8 cellular contexts compared by ENCODE assay signal in the genomic region with DNA sequence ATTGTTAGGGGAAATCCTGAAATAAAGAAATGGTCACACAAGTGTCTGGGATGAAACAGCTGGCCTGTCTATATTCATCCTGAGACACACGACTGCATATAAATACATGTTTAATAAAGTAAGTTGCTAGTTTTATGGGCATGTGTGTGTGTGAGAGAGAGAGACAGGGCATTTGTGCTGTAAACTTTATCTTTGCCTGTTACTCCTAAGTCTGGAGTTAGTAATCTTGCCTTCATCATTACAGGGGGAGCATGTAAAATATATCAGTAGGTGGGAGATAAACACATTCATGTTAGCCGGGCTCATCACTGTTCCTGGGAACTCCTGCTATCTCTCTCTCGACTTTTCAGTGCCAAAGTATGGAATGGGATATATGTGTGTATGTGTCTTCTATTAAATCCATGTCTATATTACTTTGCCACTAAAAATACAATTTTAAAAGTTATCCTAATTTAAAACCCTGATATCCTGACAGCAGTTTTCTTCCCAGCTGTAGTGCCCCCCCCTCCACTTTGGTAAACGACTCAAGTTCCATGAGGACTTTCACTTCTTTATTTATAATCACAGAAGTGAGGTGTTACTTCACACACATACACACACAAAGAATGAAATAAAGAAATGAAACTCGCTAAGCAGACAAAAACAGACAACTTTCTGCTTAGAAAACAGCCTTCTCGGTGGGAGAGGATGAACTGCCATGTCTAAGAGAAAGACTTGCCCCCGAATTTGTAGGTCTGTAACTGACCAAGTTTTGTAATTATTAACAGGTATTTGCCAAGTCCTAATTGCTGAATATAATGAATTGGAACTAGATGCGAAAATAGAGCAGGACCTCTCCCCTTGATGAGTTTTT. TPM values are rescaled to one million over a fixed set of nuclear protein-coding genes. Genes with fewer than 3 reads are reported as not detected.
DNase-seq lines count a peak whose midpoint lies in the region; ATAC-seq and TF ChIP-seq lines count a peak whose summit lies in the region.

No MANE protein-coding gene starts in this region.

- WGBS in lung, 2 donors, result 3 to 4% methylated on average over 8 of the region's 8 CpGs

- H3K27ac Mint-ChIP-seq in T-helper 17 cell, result no peak overlapping the region

- peak in 1 of 2 experiments; percentile 35 for DNase-seq in SJCRH30
- no peak for DNase-seq in lung (ENCODE audit: low spot score)
- no peak for DNase-seq in T-helper 2 cell
- no peak for DNase-seq in NCI-H2029 treated with DMSO at 0.1 percent for 48 hours (lab: John Stamatoyannopoulos, UW)
- no peak for DNase-seq in T-helper 17 cell
- no peak for DNase-seq in NCI-H510A (lab: John Stamatoyannopoulos, UW)

- H3K9me3 ChIP-seq in SJCRH30 (replicated peaks) (no peaks in the 10 kb centered on the region), lung (ENCODE audit: control insufficient read depth in 2 of 2, insufficient read depth in 1 of 2, low read length in 1 of 2) (no peaks in the 10 kb centered on the region), T-helper 17 cell (ENCODE audit: control insufficient read depth, low read length, poor library complexity, severe bottlenecking) (peaks cover 2% of the 10 kb centered on the region)

- peaks cover 26% of the 10 kb centered on the region for H3K4me1 Mint-ChIP-seq in T-helper 17 cell

- 0 out of 2 replicates have a peak, but pooled peaks cover 6% of the 10 kb centered on the region for H3K36me3 ChIP-seq in SJCRH30
- H3K36me3 ChIP-seq in lung (ENCODE audit: control insufficient read depth in 2 of 2, insufficient read depth in 2 of 2, low read length in 2 of 2), result no peaks in the 10 kb centered on the region

- H3K4me3 ChIP-seq in SJCRH30, result peak overlapping the region; percentile 99
- H3K4me3 ChIP-seq in lung, result peak overlapping the region; percentile 41

- TF ChIP-seq CTCF in lung (IDR thresholded peaks at IDR 0.05; ENCODE audit: control extremely low read depth, extremely low read depth), result no peak

- peak overlapping the region; percentile 96 for H3K27ac ChIP-seq in SJCRH30
- peak overlapping the region; percentile 80 to 99 for H3K27ac ChIP-seq in lung (ENCODE audit: low read depth in 1 of 2, low read length in 1 of 2)

- H3K27me3 ChIP-seq in SJCRH30 (no peaks in the 10 kb centered on the region), lung (ENCODE audit: control insufficient read depth, insufficient read depth) (no peaks in the 10 kb centered on the region)

- H3K36me3 Mint-ChIP-seq in T-helper 17 cell (ENCODE audit: low read depth), result peaks cover 11% of the 10 kb centered on the region

- peak; percentile 59 for ATAC-seq in GM18511 (IDR thresholded peaks at IDR 0.05; ENCODE audit: unreplicated experiment)
- peak; percentile 43 for ATAC-seq in HG02759 (IDR thresholded peaks at IDR 0.05; ENCODE audit: unreplicated experiment)
- no peak for ATAC-seq in lung (ENCODE audit: insufficient read depth, low FRiP score)
- no peak for ATAC-seq in T-helper 17 cell

- peaks cover 40% of the 10 kb centered on the region for H3K27me3 Mint-ChIP-seq in T-helper 17 cell

- H3K4me3 Mint-ChIP-seq in T-helper 17 cell, result no peak overlapping the region

- H3K4me1 ChIP-seq in SJCRH30 (no peaks in the 10 kb centered on the region), lung (ENCODE audit: control insufficient read depth in 2 of 2, insufficient read depth in 2 of 2, low read length in 2 of 2) (peaks cover 0 to 3% of the 10 kb centered on the region in 2 donors)

RNA-seq across cellular contexts. Expression of a gene that starts 0.9 kb away (rescaled TPM):
- total RNA-seq in SJCRH30 (2014; rRNA removed; shearing (Covaris generic)), result 55.1 and 69.1 TPM in 2 replicates
- total RNA-seq in lung (100 to 1,000 TPM; 176 to 332 TPM), T-helper 17 cell (10 to 100 TPM; 49.5 to 61.1 TPM)
- 10 to 100 TPM; 27.0 to 77.6 TPM for polyA plus RNA-seq in lung

Comparison
In these comparisons a context has a peak if more than half of its experiments do, and no peak if none do; other contexts are left out.
1. ATAC-seq: peak in GM18511 (single experiment) and HG02759 (single experiment); none in lung (single experiment) and T-helper 17 cell (single experiment).